In genomic region chr6:160067564-160067963, GRCh38 we compare ENCODE assay signal across 22 cellular contexts. TPM values are rescaled to one million over a fixed set of nuclear protein-coding genes. Genes with fewer than 3 reads are reported as not detected.
DNase-seq lines count a peak whose midpoint lies in the region; ATAC-seq and TF ChIP-seq lines count a peak whose summit lies in the region.
"Had no signal": no experiment of that assay in that cellular context is flagged by ENCODE, and none has a peak within 500 bp of the region (broad histone marks: within the 10 kb centered on the region; RNA-seq: fewer than 3 reads in every experiment).

No MANE protein-coding gene starts in this region.

- H3K36me3 ChIP-seq in right lobe of liver, result peaks cover 3 to 58% (median 33%) of the 10 kb centered on the region in 4 donors
- H3K36me3 ChIP-seq in GM23248 (ENCODE audit: low read depth), result no peaks in the 10 kb centered on the region; the same call in 1 of the 2 replicates

- peaks cover 38% of the 10 kb centered on the region for H3K36me3 Mint-ChIP-seq in activated naive CD8-positive, alpha-beta T cell
- H3K36me3 Mint-ChIP-seq in activated naive CD8-positive, alpha-beta T cell treated with anti-CD3 and anti-CD28 coated beads, Interleukin-2, amount 50 U/mL, for 24 hours (ENCODE audit: low read depth), result peaks cover 82% of the 10 kb centered on the region
- peaks cover 23% of the 10 kb centered on the region for H3K36me3 Mint-ChIP-seq in T-helper 17 cell (ENCODE audit: low read depth)

- H3K79me2 ChIP-seq in GM23248 (ENCODE audit: insufficient read depth), result no peaks in the 10 kb centered on the region

- H3K27ac Mint-ChIP-seq in activated naive CD8-positive, alpha-beta T cell, result peak overlapping the region; percentile 41
- H3K27ac Mint-ChIP-seq in activated naive CD8-positive, alpha-beta T cell treated with anti-CD3 and anti-CD28 coated beads, Interleukin-2, amount 50 U/mL, for 24 hours, result no peak overlapping the region
- no peak overlapping the region for H3K27ac Mint-ChIP-seq in T-helper 17 cell
- H3K27ac Mint-ChIP-seq: GM23338 had no signal

- no peak overlapping the region for H3K4me2 ChIP-seq in GM23248 (ENCODE audit: unreplicated experiment)
- H3K4me2 ChIP-seq: GM23338 had no signal

- H3K4me3 ChIP-seq in right lobe of liver (no peak overlapping the region), GM23248 (no peak overlapping the region)
- H3K4me3 ChIP-seq: GM23338, SJSA1 had no signal

- H3K9me3 ChIP-seq in T-helper 17 cell (ENCODE audit: control insufficient read depth, low read length, poor library complexity, severe bottlenecking) (no peaks in the 10 kb centered on the region), right lobe of liver (no peaks in the 10 kb centered on the region), GM23248 (ENCODE audit: low read depth) (no peaks in the 10 kb centered on the region)
- H3K9me3 ChIP-seq: SJSA1 had no signal

- WGBS in right lobe of liver (ENCODE audit: insufficient coverage, low coverage, low lambda C conversion rate, missing lambda C conversion rate), result 44% methylated on average over 10 of the region's 10 CpGs
- 97 to 98% methylated on average over 10 of the region's 10 CpGs for WGBS in GM23248 (ENCODE audit: low coverage in 1 of 2, low lambda C conversion rate in 2 of 2, missing lambda C conversion rate in 2 of 2), 2 experiments

- H3K4me3 Mint-ChIP-seq in activated naive CD8-positive, alpha-beta T cell, result no peak overlapping the region
- H3K4me3 Mint-ChIP-seq in activated naive CD8-positive, alpha-beta T cell treated with anti-CD3 and anti-CD28 coated beads, Interleukin-2, amount 50 U/mL, for 24 hours, result no peak overlapping the region
- H3K4me3 Mint-ChIP-seq in T-helper 17 cell, result peak overlapping the region; percentile 41
- H3K4me3 Mint-ChIP-seq: GM23338, H9 had no signal

- H4K20me1 ChIP-seq in GM23248 (ENCODE audit: insufficient read depth), result no peaks in the 10 kb centered on the region

- intact Hi-C loops in right lobe of liver (cut with DNase I), result no loop called here

- no peak for ATAC-seq in activated naive CD8-positive, alpha-beta T cell treated with anti-CD3 and anti-CD28 coated beads, Interleukin-2, amount 50 U/mL, for 24 hours
- ATAC-seq in T-helper 17 cell, result no peak
- ATAC-seq in right lobe of liver, result peak; percentile 39 to 63 (median 50)
- no peak for ATAC-seq in HG03139 (IDR thresholded peaks at IDR 0.05; ENCODE audit: unreplicated experiment)
- ATAC-seq: GM23338 had no signal

- peak in 2 of 4 donors; percentile 10 to 24 for TF ChIP-seq CTCF in right lobe of liver (IDR thresholded peaks at IDR 0.05)

- H3K4me1 ChIP-seq in right lobe of liver (peaks cover 0 to 23% (median 11%) of the 10 kb centered on the region in 4 donors), GM23248 (ENCODE audit: insufficient read depth) (no peaks in the 10 kb centered on the region)
- H3K4me1 ChIP-seq: SJSA1 had no signal

- peak overlapping the region; percentile 37 to 38 (median 37) for H3K27ac ChIP-seq in right lobe of liver
- no peak overlapping the region for H3K27ac ChIP-seq in GM23248
- H3K27ac ChIP-seq: SJSA1 had no signal

- no peak overlapping the region for H2AFZ ChIP-seq in GM23248
- H2AFZ ChIP-seq: GM23338 had no signal

- no peak overlapping the region for H3K9ac ChIP-seq in GM23248

- no peak for TF ChIP-seq POLR2A in right lobe of liver (IDR thresholded peaks at IDR 0.05)

- H3K9me2 ChIP-seq in GM23248 (ENCODE audit: insufficient read depth), result no peaks in the 10 kb centered on the region

- DNase-seq in activated naive CD8-positive, alpha-beta T cell treated with anti-CD3 and anti-CD28 coated beads, Interleukin-2, amount 50 U/mL, for 24 hours, result no peak
- DNase-seq in T-helper 17 cell (no peak), right lobe of liver (peak in 2 of 3 donors; percentile 48 to 67), GM23248 (no peak), NCI-H2029 treated with DMSO at 0.1 percent for 48 hours (lab: John Stamatoyannopoulos, UW) (no peak)
- DNase-seq: DMS153; DND-41; H9; Karpas-422; NCI-H1092 treated with DMSO at 0.1 percent for 48 hours; NCI-H1436 treated with DMSO at 0.1 percent for 48 hours; NCI-H1930; NCI-H446 treated with DMSO at 0.1 percent for 48 hours; NCI-H526; NCI-H82; NK-92 treated with Interleukin-12 subunit alpha and Interleukin-12 subunit beta, amount 100 ng/mL, for 24 hours; Right ventricle myocardium superior; RPMI8226 had no signal

- no peaks in the 10 kb centered on the region for H3F3A ChIP-seq in GM23248 (ENCODE audit: insufficient read depth)

- in situ Hi-C loops in GM23248 (cut with MboI), result no loop called here

- H3K27me3 Mint-ChIP-seq in activated naive CD8-positive, alpha-beta T cell, result no peaks in the 10 kb centered on the region
- H3K27me3 Mint-ChIP-seq in activated naive CD8-positive, alpha-beta T cell treated with anti-CD3 and anti-CD28 coated beads, Interleukin-2, amount 50 U/mL, for 24 hours, result no peaks in the 10 kb centered on the region
- H3K27me3 Mint-ChIP-seq in T-helper 17 cell, result no peaks in the 10 kb centered on the region

- H3K9me3 Mint-ChIP-seq in activated naive CD8-positive, alpha-beta T cell (ENCODE audit: low read depth), result no peaks in the 10 kb centered on the region
- no peaks in the 10 kb centered on the region for H3K9me3 Mint-ChIP-seq in activated naive CD8-positive, alpha-beta T cell treated with anti-CD3 and anti-CD28 coated beads, Interleukin-2, amount 50 U/mL, for 24 hours
- H3K9me3 Mint-ChIP-seq: GM23338, H9 had no signal

- peaks cover 32% of the 10 kb centered on the region for H3K4me1 Mint-ChIP-seq in activated naive CD8-positive, alpha-beta T cell (ENCODE audit: low read depth)
- peaks cover 42% of the 10 kb centered on the region for H3K4me1 Mint-ChIP-seq in activated naive CD8-positive, alpha-beta T cell treated with anti-CD3 and anti-CD28 coated beads, Interleukin-2, amount 50 U/mL, for 24 hours
- peaks cover 28% of the 10 kb centered on the region for H3K4me1 Mint-ChIP-seq in T-helper 17 cell
- H3K4me1 Mint-ChIP-seq: GM23338 had no signal

- H3K27me3 ChIP-seq in right lobe of liver (no peaks in the 10 kb centered on the region), GM23248 (replicated peaks; ENCODE audit: insufficient read depth) (no peaks in the 10 kb centered on the region)
- H3K27me3 ChIP-seq: SJSA1 had no signal

RNA-seq across cellular contexts. Expression of gene SLC22A1, which starts 54.1 kb away (rescaled TPM):
- total RNA-seq in T-helper 17 cell (under 1 TPM; 0.21 to 0.45 TPM), right lobe of liver (1,000 to 10,000 TPM in 3 of 6 experiments, 100 to 1,000 TPM in 3; 190 to 1,656 (median 769) TPM)
- total RNA-seq in GM23248 (2014; rRNA removed; shearing (Covaris generic)), result not detected in 2 replicates
- not detected in 2 replicates for polyA plus RNA-seq in GM23248 (2016; fragmentation: Nextera tagmentation; extraction: Ambion mirVana)
- total RNA-seq: SJSA1 had no signal

Comparison
In these comparisons a context has a peak if more than half of its experiments do, and no peak if none do; other contexts are left out.
1. ATAC-seq: peak in right lobe of liver (4 of 4); none in activated naive CD8-positive, alpha-beta T cell treated with anti-CD3 and anti-CD28 coated beads, Interleukin-2, amount 50 U/mL, for 24 hours (single experiment), T-helper 17 cell (single experiment) and HG03139 (single experiment).
2. DNase-seq: peak in right lobe of liver (2 of 3); none in activated naive CD8-positive, alpha-beta T cell treated with anti-CD3 and anti-CD28 coated beads, Interleukin-2, amount 50 U/mL, for 24 hours (single experiment), T-helper 17 cell (0 of 3), GM23248 (single experiment) and NCI-H2029 treated with DMSO at 0.1 percent for 48 hours (single experiment).
3. RNA of gene SLC22A1, which starts 54.1 kb away (total RNA-seq): 190 to 1,656 TPM in right lobe of liver; 0.21 to 0.45 TPM in T-helper 17 cell and not detected in GM23248; every median in the first group is over 100 times any median in the second.